ENCODE assay signal across 8 cellular contexts in the genomic region with DNA sequence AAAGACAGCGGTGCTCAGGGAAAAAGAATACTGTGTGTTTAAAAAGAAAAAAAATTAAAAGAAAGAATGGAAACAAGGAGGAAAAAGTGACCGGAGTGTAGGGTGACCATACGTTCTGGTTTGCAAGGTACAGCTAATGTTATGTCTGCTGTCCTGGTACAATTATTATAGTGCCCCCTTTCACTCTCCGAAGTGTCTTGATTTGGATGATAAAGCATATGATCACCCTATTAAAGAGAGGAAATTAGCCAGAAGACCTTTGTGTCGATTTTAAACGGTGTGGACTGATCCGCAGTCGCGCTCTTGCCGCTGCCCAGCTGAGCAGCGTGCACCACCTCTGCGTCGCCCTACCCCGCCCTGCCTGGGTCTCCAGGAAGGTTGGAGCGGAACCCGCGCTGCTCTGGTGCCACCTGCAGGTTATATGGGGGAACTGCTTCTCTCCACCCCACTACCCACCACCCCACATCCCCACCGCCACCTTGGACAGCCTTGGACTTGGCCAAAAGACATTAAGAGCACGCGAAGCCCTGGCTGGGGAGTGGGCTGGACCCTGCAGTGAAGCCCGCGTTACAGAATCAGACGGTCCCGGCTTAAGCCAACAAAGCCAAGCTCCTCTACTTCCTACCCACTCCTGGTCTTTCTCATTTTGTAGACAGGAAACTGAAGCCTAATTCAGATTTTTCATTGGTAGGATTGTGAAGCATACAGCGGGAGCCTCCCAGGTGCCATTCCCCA. TPM values are rescaled to one million over a fixed set of nuclear protein-coding genes. Genes with fewer than 3 reads are reported as not detected.
A peak's percentile ranks its signal among the peaks of the same experiment; 100 is the strongest.
DNase-seq lines count a peak whose midpoint lies in the region; ATAC-seq, FAIRE-seq and TF ChIP-seq lines count a peak whose summit lies in the region.

No MANE protein-coding gene starts in this region.

- FAIRE-seq in GM12892 (lab: Jason Lieb, UNC): peak; percentile 82

- H3K4me3 ChIP-seq in choroid plexus epithelial cell (ENCODE audit: low read depth, low read length): peak overlapping the region; percentile 46

- peak; percentile 70 for DNase-seq in GM12892 (ENCODE audit: insufficient read length)
- peak; percentile 76 for DNase-seq in NCI-H460 (ENCODE audit: extremely low read depth, low read depth)
- peak; percentile 77 to 78 for DNase-seq in activated CD4-positive, alpha-beta T cell treated with anti-CD3 and anti-CD28 coated beads for 4 hours
- peak; percentile 70 for DNase-seq in choroid plexus epithelial cell (ENCODE audit: low read depth)
- DNase-seq in left lobe of liver (ENCODE audit: low spot score): peak; percentile 79
- DNase-seq in stimulated activated CD4-positive, alpha-beta T cell treated with anti-CD3 and anti-CD28 coated beads, Interleukin-2, amount 100 ng/mL, for 48 hours: peak; percentile 74 to 80

- no peak for TF ChIP-seq POLR2A in GM12892 (IDR thresholded peaks at IDR 0.05; ENCODE audit: low read depth, low read length)

- peak; percentile 87 for TF ChIP-seq CTCF in choroid plexus epithelial cell (conservative IDR thresholded peaks at IDR 0.05; ENCODE audit: low read depth, low read length)

- ATAC-seq in HG03196 (IDR thresholded peaks at IDR 0.05; ENCODE audit: unreplicated experiment) (peak; percentile 83), left lobe of liver (peak; percentile 100), HG03097 (IDR thresholded peaks at IDR 0.05; ENCODE audit: low FRiP score, unreplicated experiment) (no peak)

RNA-seq across cellular contexts. Expression of a gene that starts 41.2 kb away (rescaled TPM):
- 20.5 TPM for polyA plus RNA-seq in GM12892 (2012; ENCODE audit: missing spikeins)
- 20.8 and 25.4 TPM in 2 replicates for total RNA-seq in NCI-H460 (2014; rRNA removed; shearing (Covaris generic))
- 28.8 and 35.6 TPM in 2 replicates for polyA plus RNA-seq in NCI-H460 (2014; cell fraction: nucleus; rRNA removed)
- 2.2 TPM for total RNA-seq in left lobe of liver
